ENCODE assay signal across 7 cellular contexts in the genomic region with DNA sequence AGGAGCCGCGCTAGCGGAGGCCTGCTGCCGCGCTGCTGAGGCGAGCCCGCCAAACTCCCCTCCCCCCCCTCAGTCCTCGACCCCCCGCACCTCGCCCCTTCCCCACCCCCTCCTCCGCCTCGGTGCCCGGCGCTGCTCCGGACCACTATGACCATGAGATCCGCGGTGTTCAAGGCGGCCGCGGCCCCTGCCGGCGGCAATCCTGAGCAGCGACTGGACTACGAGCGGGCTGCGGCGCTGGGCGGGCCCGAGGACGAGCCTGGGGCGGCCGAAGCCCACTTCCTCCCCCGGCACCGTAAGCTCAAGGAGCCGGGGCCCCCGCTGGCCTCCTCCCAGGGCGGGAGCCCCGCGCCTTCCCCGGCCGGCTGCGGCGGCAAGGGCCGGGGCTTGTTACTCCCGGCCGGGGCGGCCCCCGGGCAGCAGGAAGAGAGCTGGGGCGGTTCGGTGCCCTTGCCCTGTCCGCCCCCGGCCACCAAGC. TPM values are rescaled to one million over a fixed set of nuclear protein-coding genes. Genes with fewer than 3 reads are reported as not detected.
A peak's percentile ranks its signal among the peaks of the same experiment; 100 is the strongest.
DNase-seq lines count a peak whose midpoint lies in the region; ATAC-seq and TF ChIP-seq lines count a peak whose summit lies in the region.

No MANE protein-coding gene starts in this region.

- 0 out of 2 replicates have a peak overlapping the region, but pooled peaks have one; percentile 26 for H2AFZ ChIP-seq in PC-3 (ENCODE audit: low read length)

- no peak for TF ChIP-seq EP300 in tibial nerve (IDR thresholded peaks at IDR 0.05)

- in situ Hi-C loops in HAP-1 (cut with MboI; ENCODE audit: low sequenced_read_pairs) = no loop called here

- 0 out of 2 replicates have a peak, but pooled peaks cover 7% of the 10 kb centered on the region for H4K20me1 ChIP-seq in PC-3 (ENCODE audit: low read length)

- WGBS in tibial nerve, 2 donors = no CpG with 5 or more reads among the region's 52 CpGs

- H3K27ac ChIP-seq in PC-3 (ENCODE audit: low read length) (peak overlapping the region; percentile 52), colonic mucosa (peak overlapping the region; percentile 96), lower lobe of right lung (peak overlapping the region; percentile 95), tibial nerve (peak overlapping the region; percentile 98 to 100 (median 98))

- peaks cover 10% of the 10 kb centered on the region for H3K4me1 ChIP-seq in HAP-1
- peaks cover 4% of the 10 kb centered on the region for H3K4me1 ChIP-seq in PC-3 (ENCODE audit: insufficient read depth, low read length)
- no peaks in the 10 kb centered on the region for H3K4me1 ChIP-seq in colonic mucosa
- H3K4me1 ChIP-seq in lower lobe of right lung = peaks cover 28% of the 10 kb centered on the region
- H3K4me1 ChIP-seq in tibial nerve = peaks cover 0 to 46% (median 22%) of the 10 kb centered on the region in 4 donors

- DNase-seq in HAP-1 (ENCODE audit: low spot score in 2 of 2) (peak in 1 of 2 experiments; percentile 57), PC-3 (peak; percentile 33), colonic mucosa (peak; percentile 43), lower lobe of right lung (peak; percentile 78), tibial nerve (ENCODE audit: low spot score in 2 of 2) (no peak), HuH-7.5 (ENCODE audit: low spot score) (no peak)

- POLR2A ChIA-PET in PC-3 (lab: Charles Lee; ENCODE audit: unreplicated experiment) = interaction anchor here (0.6 to 1.5 kb wide), 4 partner anchors 9 to 464 kb away, joined by 3 to 16 read pairs (median 8); no protein-coding TSS in a partner anchor

- CTCF ChIA-PET in PC-3 (lab: Charles Lee) = interaction anchor here (0.6 to 2.1 kb wide), 3 partner anchors 9 to 75 kb away, joined by 3 to 18 read pairs (median 4); no protein-coding TSS in a partner anchor

- ATAC-seq in PC-3 (peak; percentile 43), lower lobe of right lung (peak; percentile 62 to 70)

- BruUV-seq in PC-3 (replicated peaks; lab: Mats Ljungman, UMichigan) = no TSS peak

- peaks cover 24% of the 10 kb centered on the region for H3K36me3 ChIP-seq in HAP-1 (replicated peaks)
- H3K36me3 ChIP-seq in PC-3 (ENCODE audit: low read depth, low read length) = peaks cover 13% of the 10 kb centered on the region
- no peaks in the 10 kb centered on the region for H3K36me3 ChIP-seq in colonic mucosa
- peaks cover 25% of the 10 kb centered on the region for H3K36me3 ChIP-seq in lower lobe of right lung
- peaks cover 0 to 22% (median 0%) of the 10 kb centered on the region in 3 donors for H3K36me3 ChIP-seq in tibial nerve

- H3K9me3 ChIP-seq in HAP-1 = no peaks in the 10 kb centered on the region
- no peaks in the 10 kb centered on the region for H3K9me3 ChIP-seq in PC-3 (ENCODE audit: low read length)
- no peaks in the 10 kb centered on the region for H3K9me3 ChIP-seq in colonic mucosa
- H3K9me3 ChIP-seq in lower lobe of right lung = no peaks in the 10 kb centered on the region
- H3K9me3 ChIP-seq in tibial nerve = no peaks in the 10 kb centered on the region

- TF ChIP-seq CTCF in PC-3 (conservative IDR thresholded peaks at IDR 0.05; ENCODE audit: low read depth, low read length) = no peak
- no peak for TF ChIP-seq CTCF in colonic mucosa (IDR thresholded peaks at IDR 0.05)
- peak; percentile 6 for TF ChIP-seq CTCF in lower lobe of right lung (IDR thresholded peaks at IDR 0.05)
- TF ChIP-seq CTCF in tibial nerve (IDR thresholded peaks at IDR 0.05) = peak in 1 of 5 experiments; percentile 21

- H3F3A ChIP-seq in PC-3 (ENCODE audit: low read length, unreplicated experiment) = no peaks in the 10 kb centered on the region

- intact Hi-C loops in PC-3 (cut with micrococcal nuclease) (no loop called here), colonic mucosa (cut with DNase I) (no loop called here), lower lobe of right lung (cut with DNase I) (no loop called here)

- H3K9ac ChIP-seq in PC-3 (ENCODE audit: low read length) (peak overlapping the region; percentile 93), colonic mucosa (ENCODE audit: low read depth in 2 of 2, low read length in 2 of 2) (peak overlapping the region; percentile 97 to 100)

- H3K4me2 ChIP-seq in PC-3 (ENCODE audit: low read length) = peak overlapping the region; percentile 97

- TF ChIP-seq POLR2A in tibial nerve (IDR thresholded peaks at IDR 0.05) = no peak

- peaks cover 64% of the 10 kb centered on the region for H3K79me2 ChIP-seq in PC-3 (ENCODE audit: low read length)

- no peaks in the 10 kb centered on the region for H3K9me2 ChIP-seq in PC-3 (replicated peaks; ENCODE audit: low read length)

- H3K27me3 ChIP-seq in HAP-1 (ENCODE audit: low read depth) = no peaks in the 10 kb centered on the region
- no peaks in the 10 kb centered on the region for H3K27me3 ChIP-seq in PC-3 (ENCODE audit: low read length)
- H3K27me3 ChIP-seq in colonic mucosa = no peaks in the 10 kb centered on the region
- H3K27me3 ChIP-seq in lower lobe of right lung (ENCODE audit: low read depth) = no peaks in the 10 kb centered on the region
- H3K27me3 ChIP-seq in tibial nerve = no peaks in the 10 kb centered on the region

- H3K4me3 ChIP-seq in GM08714 (ENCODE audit: low read length) (peak overlapping the region; percentile 72), HAP-1 (peak overlapping the region; percentile 91), PC-3 (ENCODE audit: low read length) (peak overlapping the region; percentile 99), colonic mucosa (peak overlapping the region; percentile 100), lower lobe of right lung (peak overlapping the region; percentile 92), tibial nerve (peak overlapping the region; percentile 71 to 100 (median 81))

RNA-seq across cellular contexts. Expression of a gene that starts 0.7 kb away (rescaled TPM):
- total RNA-seq in PC-3 (2014; rRNA removed) (22.2 and 38.1 TPM in 2 replicates), colonic mucosa (10 to 100 TPM; 77.0 to 81.0 TPM), lower lobe of right lung (97.7 TPM), tibial nerve (100 to 1,000 TPM in 3 of 4 donors, 10 to 100 TPM in 1; 78.0 to 113 (median 107) TPM)

RNA-seq across cellular contexts. Expression of a gene that starts 17.8 kb away (rescaled TPM):
- total RNA-seq in PC-3 (2014; rRNA removed) (27.3 and 39.2 TPM in 2 replicates), colonic mucosa (10 to 100 TPM; 53.8 to 55.3 TPM), lower lobe of right lung (101 TPM), tibial nerve (100 to 1,000 TPM in 1 of 4 donors, 10 to 100 TPM in 3; 85.2 to 122 (median 93.4) TPM)

RNA-seq across cellular contexts. Expression of a gene that starts 22.1 kb away (rescaled TPM):
- total RNA-seq in PC-3 (2014; rRNA removed) (7.1 and 9.2 TPM in 2 replicates), colonic mucosa (10 to 100 TPM in 1 of 2 donors, 1 to 10 TPM in 1; 4.8 to 18.8 TPM), lower lobe of right lung (20.1 TPM), tibial nerve (10 to 100 TPM; 16.8 to 48.2 (median 21.0) TPM)

RNA-seq across cellular contexts. Expression of a gene that starts 54.8 kb away (rescaled TPM):
- 1.3 and 1.5 TPM in 2 replicates for total RNA-seq in PC-3 (2014; rRNA removed)
- 100 to 1,000 TPM in 1 of 2 donors, 10 to 100 TPM in 1; 98.2 to 108 TPM for total RNA-seq in colonic mucosa
- total RNA-seq in lower lobe of right lung = 9.3 TPM
- 10 to 100 TPM in 1 of 4 donors, 1 to 10 TPM in 3; 4.8 to 30.0 (median 6.9) TPM for total RNA-seq in tibial nerve

RNA-seq across cellular contexts. Expression of a gene that starts 59.7 kb away (rescaled TPM):
- total RNA-seq in PC-3 (2014; rRNA removed) = 6.6 and 11.2 TPM in 2 replicates
- 10 to 100 TPM; 40.3 to 44.5 TPM for total RNA-seq in colonic mucosa
- 50.1 TPM for total RNA-seq in lower lobe of right lung
- 10 to 100 TPM; 65.4 to 86.1 (median 78.4) TPM for total RNA-seq in tibial nerve

Comparison
In these comparisons a context has a peak if more than half of its experiments do, and no peak if none do; other contexts are left out.
1. DNase-seq: peak in PC-3 (single experiment), colonic mucosa (single experiment) and lower lobe of right lung (single experiment); none in tibial nerve (0 of 2) and HuH-7.5 (single experiment).
2. Peak in every context shown above with its lines, with median percentiles within 50 percentile points of each other: H3K4me3 ChIP-seq and H3K27ac ChIP-seq.